ENCODE assay signal across 7 cellular contexts in genomic region chr13:29156136-29156535, GRCh38.
"Had no signal": no experiment of that assay in that cellular context is flagged by ENCODE, and none has a peak within 500 bp of the region (broad histone marks: within the 10 kb centered on the region; RNA-seq: fewer than 3 reads in every experiment).

No MANE protein-coding gene starts in this region.

- DNase-seq: H9, HCEC 1CT, IMR-90, KG1 had no signal

- H3K27ac ChIP-seq: HL-60 had no signal

- H3K4me3 ChIP-seq: GM23338, K562 had no signal

- H3K4me2 ChIP-seq: GM23338 had no signal

- H2AFZ ChIP-seq: GM23338 had no signal
